1 cellular context compared by ENCODE assay signal in genomic region chr5:160418561-160419457, GRCh38.
TF ChIP-seq lines count a peak whose summit lies in the region.

TSS of gene SLU7 (minus strand) at chr5:160419081. CDS start at chr5:160415294, 3,787 bp downstream.

TF ChIP-seq in HepG2, 621 proteins besides CTCF, POLR2A, EP300 and RAD21 (continued from another document and continues in another):
- TF ChIP-seq KIAA2018 (CRISPR knock-in tag; IDR thresholded peaks at IDR 0.05; ENCODE audit: borderline replicate concordance): no peak
- TF ChIP-seq ZFP37 (CRISPR knock-in tag; IDR thresholded peaks at IDR 0.05; ENCODE audit: borderline replicate concordance): no peak
- no peak for TF ChIP-seq SNRNP70 (IDR thresholded peaks at IDR 0.05; ENCODE audit: low read depth, low read length)
- no peak for TF ChIP-seq ZNF496 (CRISPR knock-in tag; IDR thresholded peaks at IDR 0.05; ENCODE audit: insufficient replicate concordance)
- TF ChIP-seq RORA (CRISPR knock-in tag; IDR thresholded peaks at IDR 0.05): no peak
- TF ChIP-seq ZNF276 (CRISPR knock-in tag; IDR thresholded peaks at IDR 0.05; ENCODE audit: low read depth): no peak
- no peak for TF ChIP-seq ZNF510 (CRISPR knock-in tag; IDR thresholded peaks at IDR 0.05; ENCODE audit: low read depth)
- TF ChIP-seq ZSCAN25 (CRISPR knock-in tag; IDR thresholded peaks at IDR 0.05): no peak
- TF ChIP-seq REPIN1 (CRISPR knock-in tag; IDR thresholded peaks at IDR 0.05; ENCODE audit: borderline replicate concordance, low read depth): no peak
- no peak for TF ChIP-seq MAFK (conservative IDR thresholded peaks at IDR 0.05 in 1 of 2, IDR thresholded peaks at IDR 0.05 in 1 of 2; ENCODE audit: low read length in 2 of 2)
- TF ChIP-seq HCFC1 (IDR thresholded peaks at IDR 0.05; ENCODE audit: low read depth, low read length): no peak
- no peak for TF ChIP-seq SMYD3 (CRISPR knock-in tag; IDR thresholded peaks at IDR 0.05)
- TF ChIP-seq ZFP36 (IDR thresholded peaks at IDR 0.05; ENCODE audit: borderline replicate concordance, low read depth, low read length, partially characterized antibody): no peak
- no peak for TF ChIP-seq RAD51 (IDR thresholded peaks at IDR 0.05; ENCODE audit: borderline replicate concordance)
- TF ChIP-seq EED (CRISPR knock-in tag; IDR thresholded peaks at IDR 0.05): peak; percentile 90
- TF ChIP-seq ZNF850 (CRISPR knock-in tag; conservative IDR thresholded peaks at IDR 0.05): no peak
- TF ChIP-seq ZBTB26 (CRISPR knock-in tag; IDR thresholded peaks at IDR 0.05; ENCODE audit: borderline replicate concordance): no peak
- peak; percentile 34; the same call in 1 of the 2 replicates for TF ChIP-seq PAXIP1 (CRISPR knock-in tag; conservative IDR thresholded peaks at IDR 0.05)
- no peak for TF ChIP-seq FOXO4 (CRISPR knock-in tag; conservative IDR thresholded peaks at IDR 0.05)
- no peak for TF ChIP-seq YY1 (IDR thresholded peaks at IDR 0.05; ENCODE audit: insufficient read depth, insufficient replicate concordance, low read depth, low read length)
- no peak for TF ChIP-seq GPN1 (CRISPR knock-in tag; IDR thresholded peaks at IDR 0.05; ENCODE audit: borderline replicate concordance)
- peak; percentile 18 for TF ChIP-seq ZNF883 (CRISPR knock-in tag; IDR thresholded peaks at IDR 0.05; ENCODE audit: not compliant biosample characterization)
- TF ChIP-seq ZBTB39 (CRISPR knock-in tag; IDR thresholded peaks at IDR 0.05): no peak
- peak; percentile 53; the same call in 1 of the 2 replicates for TF ChIP-seq TGIF2 (CRISPR knock-in tag; IDR thresholded peaks at IDR 0.05)
- TF ChIP-seq ATF7 (IDR thresholded peaks at IDR 0.05): no peak
- no peak for TF ChIP-seq ATF7 (CRISPR knock-in tag; IDR thresholded peaks at IDR 0.05)
- no peak for TF ChIP-seq NCOA5 (CRISPR knock-in tag; IDR thresholded peaks at IDR 0.05)
- TF ChIP-seq ZSCAN22 (CRISPR knock-in tag; IDR thresholded peaks at IDR 0.05): no peak
- no peak for TF ChIP-seq SMAD1 (CRISPR knock-in tag; IDR thresholded peaks at IDR 0.05; ENCODE audit: borderline replicate concordance, low read depth)
- no peak for TF ChIP-seq NCOA2 (CRISPR knock-in tag; IDR thresholded peaks at IDR 0.05)
- TF ChIP-seq ZNF710 (CRISPR knock-in tag; IDR thresholded peaks at IDR 0.05; ENCODE audit: borderline replicate concordance): no peak
- TF ChIP-seq CREB3 (CRISPR knock-in tag; IDR thresholded peaks at IDR 0.05): no peak
- no peak for TF ChIP-seq STAT5B (CRISPR knock-in tag; IDR thresholded peaks at IDR 0.05)
